ENCODE assay signal across 16 cellular contexts in genomic region chr1:90671736-90672135, GRCh38. TPM values are rescaled to one million over a fixed set of nuclear protein-coding genes. Genes with fewer than 3 reads are reported as not detected.
DNase-seq lines count a peak whose midpoint lies in the region; ATAC-seq and TF ChIP-seq lines count a peak whose summit lies in the region.
"Had no signal": no experiment of that assay in that cellular context is flagged by ENCODE, and none has a peak within 500 bp of the region (broad histone marks: within the 10 kb centered on the region; RNA-seq: fewer than 3 reads in every experiment).

No MANE protein-coding gene starts in this region.

- no peak overlapping the region for H3K4me3 ChIP-seq in ovary
- H3K4me3 ChIP-seq: BLaER1 treated with 17β-estradiol and CSF1 and Interleukin-3, amounts not matched to agents 10 nM and 100 nM; GM23248 had no signal

- 47 to 78% (median 68%) methylated on average over 3 of the region's 3 CpGs for WGBS in ovary, 3 donors

- no peak for TF ChIP-seq EP300 in ovary (IDR thresholded peaks at IDR 0.05)

- H3K27me3 ChIP-seq in ovary (no peaks in the 10 kb centered on the region), foreskin keratinocyte (no peaks in the 10 kb centered on the region)
- H3K27me3 ChIP-seq: BLaER1 treated with 17β-estradiol and CSF1 and Interleukin-3, amounts not matched to agents 10 nM and 100 nM had no signal

- intact Hi-C loops in ovary (cut with DNase I) (no loop called here), Right ventricle myocardium inferior (cut with DNase I) (no loop called here)

- H3K36me3 ChIP-seq in ovary = no peaks in the 10 kb centered on the region
- H3K36me3 ChIP-seq: BLaER1 treated with 17β-estradiol and CSF1 and Interleukin-3, amounts not matched to agents 10 nM and 100 nM had no signal

- DNase-seq in NCI-H510A treated with DMSO at 0.1 percent for 48 hours (lab: John Stamatoyannopoulos, UW) (peak; percentile 10), NCI-H510A (lab: John Stamatoyannopoulos, UW) (no peak), NCI-H2171 (lab: John Stamatoyannopoulos, UW) (peak; percentile 56), cerebellar cortex (ENCODE audit: low spot score) (peak; percentile 96), ovary (no peak), kidney tubule cell (ENCODE audit: low spot score) (no peak), foreskin keratinocyte (no peak), Right ventricle myocardium inferior (ENCODE audit: missing footprints) (no peak)
- DNase-seq: 8988T; CD4-positive, CD25-positive, alpha-beta regulatory T cell; DND-41; GF-D8; GM23248 had no signal

- TF ChIP-seq POLR2A in ovary (IDR thresholded peaks at IDR 0.05) = no peak

- TF ChIP-seq CTCF in ovary (IDR thresholded peaks at IDR 0.05) = no peak
- no peak for TF ChIP-seq CTCF in foreskin keratinocyte (conservative IDR thresholded peaks at IDR 0.05)

- no peaks in the 10 kb centered on the region for H3K4me1 ChIP-seq in ovary (ENCODE audit: insufficient read depth)
- H3K4me1 ChIP-seq in foreskin keratinocyte = no peaks in the 10 kb centered on the region
- H3K4me1 ChIP-seq: BLaER1 treated with 17β-estradiol and CSF1 and Interleukin-3, amounts not matched to agents 10 nM and 100 nM had no signal

- H3K27ac ChIP-seq in ovary (no peak overlapping the region), foreskin keratinocyte (no peak overlapping the region)
- H3K27ac ChIP-seq: BLaER1 treated with 17β-estradiol and CSF1 and Interleukin-3, amounts not matched to agents 10 nM and 100 nM; GM23248 had no signal

- no peaks in the 10 kb centered on the region for H3K9me3 ChIP-seq in ovary

- ATAC-seq in foreskin keratinocyte (no peak), Right ventricle myocardium inferior (no peak)
- ATAC-seq: HCT116, HepG2 had no signal

RNA-seq across cellular contexts. Expression of gene BARHL2, which starts 45.4 kb away (rescaled TPM):
- total RNA-seq in ovary (not detected), foreskin keratinocyte (not detected in 2 replicates), Right ventricle myocardium inferior (not detected)
- polyA plus RNA-seq in ovary (not detected), foreskin keratinocyte (not detected in 2 replicates)
- total RNA-seq: CD4-positive, CD25-positive, alpha-beta regulatory T cell; GM23248; HepG2 had no signal
- polyA plus RNA-seq: CD4-positive, CD25-positive, alpha-beta regulatory T cell; GM23248; HepG2 had no signal

Comparison
In these comparisons a context has a peak if more than half of its experiments do, and no peak if none do; other contexts are left out.
1. DNase-seq: peak in NCI-H510A treated with DMSO at 0.1 percent for 48 hours (single experiment), NCI-H2171 (single experiment) and cerebellar cortex (single experiment); none in NCI-H510A (single experiment), ovary (0 of 5), kidney tubule cell (single experiment), foreskin keratinocyte (0 of 2) and Right ventricle myocardium inferior (single experiment).